In the genomic region with DNA sequence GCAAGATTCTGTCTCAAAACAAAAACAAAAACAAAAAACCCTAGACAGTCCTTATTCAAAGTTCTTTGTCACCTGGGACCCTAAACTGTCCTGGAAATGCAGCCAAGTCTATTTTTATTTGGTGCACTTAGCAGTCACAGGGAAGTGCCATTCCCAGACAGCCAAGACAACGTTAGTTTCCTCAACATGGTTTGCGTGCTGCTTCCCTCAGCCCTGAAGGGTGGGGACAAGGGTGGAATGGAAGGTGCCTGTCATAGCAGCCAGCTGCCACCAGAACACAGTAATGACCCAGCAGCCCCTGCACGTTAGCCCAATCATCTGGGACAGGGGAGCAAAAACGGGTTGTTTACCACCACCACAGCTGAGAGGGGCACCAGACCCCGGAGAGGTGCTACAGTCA, we compare ENCODE assay signal across 1 cellular context.
TF ChIP-seq lines count a peak whose summit lies in the region.

No MANE protein-coding gene starts in this region.

TF ChIP-seq in K562, 482 proteins besides CTCF, POLR2A, EP300 and RAD21 (continued from another document):
- no peak for TF ChIP-seq RERE (CRISPR knock-in tag; IDR thresholded peaks at IDR 0.05; ENCODE audit: borderline replicate concordance)
TF ChIP-seq in K562: peak in this region for 5.
